Comparison of ENCODE assay signal across 8 cellular contexts in genomic region chr11:65525659-65526480, GRCh38. TPM values are rescaled to one million over a fixed set of nuclear protein-coding genes. Genes with fewer than 3 reads are reported as not detected.
A peak's percentile ranks its signal among the peaks of the same experiment; 100 is the strongest.
DNase-seq lines count a peak whose midpoint lies in the region; ATAC-seq, FAIRE-seq and TF ChIP-seq lines count a peak whose summit lies in the region.

No MANE protein-coding gene starts in this region.

- no peak for TF ChIP-seq CTCF in A549 (IDR thresholded peaks at IDR 0.05)
- no peak for TF ChIP-seq CTCF in IMR-90 (conservative IDR thresholded peaks at IDR 0.05; ENCODE audit: low read depth, low read length)
- no peak for TF ChIP-seq CTCF in chondrocyte (IDR thresholded peaks at IDR 0.05)

- no peaks in the 10 kb centered on the region for H3K9me3 Mint-ChIP-seq in chondrocyte (ENCODE audit: low read depth)

- peak overlapping the region; percentile 36 to 66; a peak in 3 of 4 replicates for H4K8ac ChIP-seq in IMR-90 (ENCODE audit: low read depth in 2 of 2, low read length in 2 of 2)

- peak overlapping the region; percentile 90 for H3K23ac ChIP-seq in IMR-90 (ENCODE audit: low read depth, low read length)

- DNase-seq in A549 (ENCODE audit: low read depth in 1 of 2, low spot score in 1 of 2) (no peak), IMR-90 (no peak), chondrocyte (ENCODE audit: low spot score) (peak; percentile 86), islet precursor cell (no peak), NCI-H1436 (lab: John Stamatoyannopoulos, UW) (no peak)
- no peak for DNase-seq in effector CD8-positive, alpha-beta T cell (lab: John Stamatoyannopoulos, UW)

- no peak for TF ChIP-seq RAD21 in A549 (conservative IDR thresholded peaks at IDR 0.05 in 1 of 2, IDR thresholded peaks at IDR 0.05 in 1 of 2)
- no peak for TF ChIP-seq RAD21 in IMR-90 (IDR thresholded peaks at IDR 0.05; ENCODE audit: low read length)

- POLR2A ChIA-PET in A549 (lab: Yijun Ruan, JAX): interaction anchor here (0.6 to 1.5 kb wide), 4 partner anchors 17 to 264 kb away, joined by 3 to 5 read pairs (median 4); partner anchors contain the start of genes FAM89B, POLA2 and ZNRD2
- POLR2A ChIA-PET in IMR-90 (lab: Charles Lee; ENCODE audit: unreplicated experiment): interaction anchor here (1.6 to 1.8 kb wide), 2 partner anchors 27 to 102 kb away, joined by 7 read pairs; partner anchors contain the start of gene MALAT1

- no peak overlapping the region for H2BK20ac ChIP-seq in IMR-90 (ENCODE audit: low read depth, low read length)

- H3K4me3 ChIP-seq in A549 (peak overlapping the region; percentile 94), IMR-90 (ENCODE audit: insufficient read depth, low read depth, low read length) (peak overlapping the region; percentile 88), muscle layer of duodenum (ENCODE audit: low read depth in 1 of 2, low read length in 2 of 2) (peak overlapping the region; percentile 56 to 88)

- ATAC-seq in A549: no peak
- ATAC-seq in IMR-90 (ENCODE audit: low read depth): no peak
- no peak for ATAC-seq in HG03039 (IDR thresholded peaks at IDR 0.05; ENCODE audit: unreplicated experiment)

- in situ Hi-C loops in IMR-90 (cut with MboI; ENCODE audit: low sequenced_read_pairs): no loop called here

- H3K4me2 ChIP-seq in A549 (peak overlapping the region; percentile 99), IMR-90 (ENCODE audit: low read depth, low read length) (peak overlapping the region; percentile 77)

- H3K27ac ChIP-seq in A549 (peak overlapping the region; percentile 90 to 99), IMR-90 (ENCODE audit: insufficient read depth, low read length) (peak overlapping the region; percentile 87), muscle layer of duodenum (ENCODE audit: low read length) (no peak overlapping the region)

- TF ChIP-seq POLR2A in A549 (IDR thresholded peaks at IDR 0.05; ENCODE audit: low read length) (no peak), IMR-90 (IDR thresholded peaks at IDR 0.05; ENCODE audit: low read depth, low read length) (no peak)

- no peak for FAIRE-seq in A549 (lab: Jason Lieb, UNC)

- TSS peak; percentile 70 for BruUV-seq in IMR-90 (replicated peaks; lab: Mats Ljungman, UMichigan)

- H3K14ac ChIP-seq in IMR-90 (replicated peaks; ENCODE audit: low read depth, low read length): peak overlapping the region; percentile 62

- no peaks in the 10 kb centered on the region for H3K27me3 ChIP-seq in IMR-90 (ENCODE audit: control insufficient read depth, insufficient read depth, low read length)
- H3K27me3 ChIP-seq in muscle layer of duodenum (ENCODE audit: low read depth, low read length): no peaks in the 10 kb centered on the region

- peak overlapping the region; percentile 43 for H4K91ac ChIP-seq in IMR-90 (ENCODE audit: insufficient read depth, low read depth, low read length)

- 72% methylated on average over 26 of the region's 26 CpGs for WGBS in A549 (ENCODE audit: missing lambda C conversion rate)
- 54% methylated on average over 10 of the region's 26 CpGs; no CpG with 5 or more reads in 1 of the 2 experiments for WGBS in IMR-90 (ENCODE audit: extremely low coverage in 2 of 2, insufficient read length in 1 of 2), 2 experiments

- H3K36me3 ChIP-seq in IMR-90 (ENCODE audit: control insufficient read depth, insufficient read depth, low read length): peaks cover 38% of the 10 kb centered on the region
- peaks cover 14 to 20% of the 10 kb centered on the region in 2 donors for H3K36me3 ChIP-seq in muscle layer of duodenum (ENCODE audit: control insufficient read depth in 1 of 2, insufficient read depth in 2 of 2, low read length in 2 of 2)

- peak overlapping the region; percentile 81 for H3K4ac ChIP-seq in IMR-90 (ENCODE audit: low read depth, low read length)

- no peak overlapping the region for H2BK15ac ChIP-seq in IMR-90 (ENCODE audit: low read depth, low read length)

- dilution Hi-C loops in IMR-90 (cut with HindIII; ENCODE audit: low sequenced_read_pairs, unreplicated experiment): no loop called here

- CTCF ChIA-PET in A549 (lab: Yijun Ruan, JAX) (interaction anchor here (0.8 to 5.0 kb wide), 8 partner anchors 12 to 68 kb away, joined by 3 to 33 read pairs (median 8); partner anchors contain the start of genes FAM89B and ZNRD2), IMR-90 (lab: Yijun Ruan, JAX) (no interaction called here)

- peaks cover 41% of the 10 kb centered on the region for H4K20me1 ChIP-seq in IMR-90 (ENCODE audit: insufficient read depth, low read length)

- H2AK9ac ChIP-seq in IMR-90 (replicated peaks; ENCODE audit: low read depth, low read length, poor library complexity): peak overlapping the region; percentile 95

- 0 out of 2 replicates have a peak overlapping the region, but pooled peaks have one; percentile 0 for H2BK120ac ChIP-seq in IMR-90 (ENCODE audit: low read depth, low read length)

- H2AK5ac ChIP-seq in IMR-90 (ENCODE audit: low read depth, low read length): peak overlapping the region; percentile 95

- H3K56ac ChIP-seq in IMR-90 (ENCODE audit: extremely low read depth, insufficient read depth, low read length): peak overlapping the region; percentile 58

- no peaks in the 10 kb centered on the region for H3K27me3 Mint-ChIP-seq in chondrocyte (ENCODE audit: low read depth)

- H4K5ac ChIP-seq in IMR-90 (ENCODE audit: low read depth, low read length): peak overlapping the region; percentile 11; the same call in 1 of the 2 replicates

- peaks cover 18% of the 10 kb centered on the region for H3K4me1 ChIP-seq in A549
- H3K4me1 ChIP-seq in IMR-90 (ENCODE audit: control insufficient read depth, insufficient read depth, low read length): peaks cover 12% of the 10 kb centered on the region
- peaks cover 9 to 27% of the 10 kb centered on the region in 2 donors for H3K4me1 ChIP-seq in muscle layer of duodenum (ENCODE audit: control insufficient read depth in 1 of 2, insufficient read depth in 2 of 2, low read length in 2 of 2)

- TF ChIP-seq EP300 in A549 (IDR thresholded peaks at IDR 0.05): no peak

- peaks cover 6% of the 10 kb centered on the region; the same call in 1 of the 2 replicates for H3K9me1 ChIP-seq in IMR-90 (ENCODE audit: insufficient read depth, low read length)

- no peaks in the 10 kb centered on the region for H3K9me3 ChIP-seq in A549
- H3K9me3 ChIP-seq in IMR-90 (ENCODE audit: control insufficient read depth, insufficient read depth, low read length): no peaks in the 10 kb centered on the region
- no peaks in the 10 kb centered on the region for H3K9me3 ChIP-seq in muscle layer of duodenum (ENCODE audit: control insufficient read depth in 1 of 2, low read length in 2 of 2)

- peak overlapping the region; percentile 90 for H3K4me3 Mint-ChIP-seq in chondrocyte (ENCODE audit: unreplicated experiment)

- peak overlapping the region; percentile 79 for H2BK5ac ChIP-seq in IMR-90 (ENCODE audit: low read depth, low read length, poor library complexity, severe bottlenecking)

- peaks cover 42% of the 10 kb centered on the region for H3K4me1 Mint-ChIP-seq in chondrocyte (ENCODE audit: low read depth)

- H3K36me3 Mint-ChIP-seq in chondrocyte (ENCODE audit: low read depth): peaks cover 15% of the 10 kb centered on the region

- intact Hi-C loops in IMR-90 (cut with micrococcal nuclease): no loop called here

- H3K18ac ChIP-seq in IMR-90 (ENCODE audit: low read depth, low read length): no peak overlapping the region; the same call in 1 of the 2 replicates

- peak overlapping the region; percentile 81 for H3K27ac Mint-ChIP-seq in chondrocyte (ENCODE audit: unreplicated experiment)

- peak overlapping the region; percentile 92 for H2AFZ ChIP-seq in IMR-90 (replicated peaks; ENCODE audit: low read length, poor library complexity)

- H3K9ac ChIP-seq in IMR-90 (ENCODE audit: low read depth, low read length): peak overlapping the region; percentile 98

- peaks cover 23 to 60% of the 10 kb centered on the region in 2 experiments for H3K79me1 ChIP-seq in IMR-90 (ENCODE audit: low read depth in 1 of 2, low read length in 2 of 2)

RNA-seq across cellular contexts. Expression of gene SCYL1, which starts 1.0 kb away (rescaled TPM):
- polyA plus RNA-seq in A549 (2011; rRNA removed) (30.8 and 33.6 TPM in 2 replicates), A549 (2017; fragmentation: RNase III; extraction: RNeasy Plus Mini Kit Qiagen cat#74134 plus additional on column Dnase treatment) (41.8 to 46.8 TPM (median 45.9 TPM) in 3 replicates), IMR-90 (2012; rRNA removed) (150 and 172 TPM in 2 replicates)
- 88.0 and 105 TPM in 2 replicates for polyA plus RNA-seq in A549 (2012; cell fraction: cytosol; rRNA removed)
- 125 and 152 TPM in 2 replicates for polyA plus RNA-seq in A549 (2012; cell fraction: nucleus; rRNA removed)
- polyA minus RNA-seq in A549 (2011; rRNA and poly(A)+ RNA removed): 39.1 and 43.6 TPM in 2 replicates
- total RNA-seq in IMR-90 (2012; rRNA removed) (95.8 and 96.4 TPM in 2 replicates), chondrocyte (108 to 123 TPM (median 120 TPM) in 3 replicates)
- 166 and 172 TPM in 2 replicates for polyA plus RNA-seq in IMR-90 (2012; cell fraction: cytosol; rRNA removed)
- 173 and 359 TPM in 2 replicates for polyA plus RNA-seq in IMR-90 (2012; cell fraction: nucleus; rRNA removed; ENCODE audit: low replicate concordance)

RNA-seq across cellular contexts. Expression of gene MALAT1, which starts 27.0 kb away (rescaled TPM):
- polyA plus RNA-seq in A549 (2011; rRNA removed) (1,041 and 1,340 TPM in 2 replicates), A549 (2017; fragmentation: RNase III; extraction: RNeasy Plus Mini Kit Qiagen cat#74134 plus additional on column Dnase treatment) (167 to 203 TPM (median 188 TPM) in 3 replicates), IMR-90 (2012; rRNA removed) (430 and 636 TPM in 2 replicates)
- 24.8 and 29.0 TPM in 2 replicates for polyA plus RNA-seq in A549 (2012; cell fraction: cytosol; rRNA removed)
- polyA plus RNA-seq in A549 (2012; cell fraction: nucleus; rRNA removed): 215 and 608 TPM in 2 replicates
- 10,326 and 11,734 TPM in 2 replicates for polyA minus RNA-seq in A549 (2011; rRNA and poly(A)+ RNA removed)
- total RNA-seq in IMR-90 (2012; rRNA removed) (3,569 and 5,244 TPM in 2 replicates), chondrocyte (11,810 to 14,376 TPM (median 12,130 TPM) in 3 replicates)
- polyA plus RNA-seq in IMR-90 (2012; cell fraction: cytosol; rRNA removed): 4.7 and 16.7 TPM in 2 replicates
- polyA plus RNA-seq in IMR-90 (2012; cell fraction: nucleus; rRNA removed; ENCODE audit: low replicate concordance): 481 and 5,232 TPM in 2 replicates

RNA-seq across cellular contexts. Expression of gene LTBP3, which starts 32.3 kb away (rescaled TPM):
- polyA plus RNA-seq in A549 (2011; rRNA removed) (28.6 and 39.9 TPM in 2 replicates), A549 (2017; fragmentation: RNase III; extraction: RNeasy Plus Mini Kit Qiagen cat#74134 plus additional on column Dnase treatment) (107 to 134 TPM (median 123 TPM) in 3 replicates), IMR-90 (2012; rRNA removed) (145 and 216 TPM in 2 replicates)
- 130 and 136 TPM in 2 replicates for polyA plus RNA-seq in A549 (2012; cell fraction: cytosol; rRNA removed)
- 715 and 951 TPM in 2 replicates for polyA plus RNA-seq in A549 (2012; cell fraction: nucleus; rRNA removed)
- polyA minus RNA-seq in A549 (2011; rRNA and poly(A)+ RNA removed): 25.4 and 44.5 TPM in 2 replicates
- total RNA-seq in IMR-90 (2012; rRNA removed) (6.6 and 8.3 TPM in 2 replicates), chondrocyte (264 to 272 TPM (median 271 TPM) in 3 replicates)
- 229 and 255 TPM in 2 replicates for polyA plus RNA-seq in IMR-90 (2012; cell fraction: cytosol; rRNA removed)
- polyA plus RNA-seq in IMR-90 (2012; cell fraction: nucleus; rRNA removed; ENCODE audit: low replicate concordance): 685 and 1,572 TPM in 2 replicates

RNA-seq across cellular contexts. Expression of gene ZNRD2, which starts 44.4 kb away (rescaled TPM):
- 28.2 and 32.3 TPM in 2 replicates for polyA plus RNA-seq in A549 (2011; rRNA removed)
- 114 and 117 TPM in 2 replicates for polyA plus RNA-seq in A549 (2012; cell fraction: cytosol; rRNA removed)
- polyA plus RNA-seq in A549 (2012; cell fraction: nucleus; rRNA removed): 107 and 125 TPM in 2 replicates
- 66.1 to 68.2 TPM (median 68.1 TPM) in 3 replicates for polyA plus RNA-seq in A549 (2017; fragmentation: RNase III; extraction: RNeasy Plus Mini Kit Qiagen cat#74134 plus additional on column Dnase treatment)
- polyA minus RNA-seq in A549 (2011; rRNA and poly(A)+ RNA removed): 8.1 and 14.2 TPM in 2 replicates
- 69.7 and 75.6 TPM in 2 replicates for total RNA-seq in IMR-90 (2012; rRNA removed)
- 90.3 and 113 TPM in 2 replicates for polyA plus RNA-seq in IMR-90 (2012; rRNA removed)
- 68.6 and 112 TPM in 2 replicates for polyA plus RNA-seq in IMR-90 (2012; cell fraction: cytosol; rRNA removed)
- 56.1 and 132 TPM in 2 replicates for polyA plus RNA-seq in IMR-90 (2012; cell fraction: nucleus; rRNA removed; ENCODE audit: low replicate concordance)
- total RNA-seq in chondrocyte: 26.4 to 32.1 TPM (median 28.1 TPM) in 3 replicates

RNA-seq across cellular contexts. Expression of gene FAM89B, which starts 46.5 kb away (rescaled TPM):
- polyA plus RNA-seq in A549 (2011; rRNA removed): 13.5 and 16.9 TPM in 2 replicates
- 35.2 and 57.6 TPM in 2 replicates for polyA plus RNA-seq in A549 (2012; cell fraction: cytosol; rRNA removed)
- polyA plus RNA-seq in A549 (2012; cell fraction: nucleus; rRNA removed): 51.4 and 59.1 TPM in 2 replicates
- 18.6 to 23.9 TPM (median 23.1 TPM) in 3 replicates for polyA plus RNA-seq in A549 (2017; fragmentation: RNase III; extraction: RNeasy Plus Mini Kit Qiagen cat#74134 plus additional on column Dnase treatment)
- polyA minus RNA-seq in A549 (2011; rRNA and poly(A)+ RNA removed): 8.3 and 16.3 TPM in 2 replicates
- total RNA-seq in IMR-90 (2012; rRNA removed): 12.0 and 14.2 TPM in 2 replicates
- 65.5 and 86.6 TPM in 2 replicates for polyA plus RNA-seq in IMR-90 (2012; rRNA removed)
- polyA plus RNA-seq in IMR-90 (2012; cell fraction: cytosol; rRNA removed): 20.7 and 84.1 TPM in 2 replicates
- 26.4 and 80.1 TPM in 2 replicates for polyA plus RNA-seq in IMR-90 (2012; cell fraction: nucleus; rRNA removed; ENCODE audit: low replicate concordance)
- 84.8 to 91.9 TPM (median 86.8 TPM) in 3 replicates for total RNA-seq in chondrocyte

Comparison
In these comparisons a context has a peak if more than half of its experiments do, and no peak if none do; other contexts are left out.
1. RNA of gene LTBP3, which starts 32.3 kb away (total RNA-seq): 264 to 272 TPM in chondrocyte; 6.6 to 8.3 TPM in IMR-90; every median in the first group is over 10 times any median in the second.
2. Peak in every context shown above with its lines, with median percentiles within 50 percentile points of each other: H3K4me3 ChIP-seq.